1 cellular context compared by ENCODE assay signal in the genomic region with DNA sequence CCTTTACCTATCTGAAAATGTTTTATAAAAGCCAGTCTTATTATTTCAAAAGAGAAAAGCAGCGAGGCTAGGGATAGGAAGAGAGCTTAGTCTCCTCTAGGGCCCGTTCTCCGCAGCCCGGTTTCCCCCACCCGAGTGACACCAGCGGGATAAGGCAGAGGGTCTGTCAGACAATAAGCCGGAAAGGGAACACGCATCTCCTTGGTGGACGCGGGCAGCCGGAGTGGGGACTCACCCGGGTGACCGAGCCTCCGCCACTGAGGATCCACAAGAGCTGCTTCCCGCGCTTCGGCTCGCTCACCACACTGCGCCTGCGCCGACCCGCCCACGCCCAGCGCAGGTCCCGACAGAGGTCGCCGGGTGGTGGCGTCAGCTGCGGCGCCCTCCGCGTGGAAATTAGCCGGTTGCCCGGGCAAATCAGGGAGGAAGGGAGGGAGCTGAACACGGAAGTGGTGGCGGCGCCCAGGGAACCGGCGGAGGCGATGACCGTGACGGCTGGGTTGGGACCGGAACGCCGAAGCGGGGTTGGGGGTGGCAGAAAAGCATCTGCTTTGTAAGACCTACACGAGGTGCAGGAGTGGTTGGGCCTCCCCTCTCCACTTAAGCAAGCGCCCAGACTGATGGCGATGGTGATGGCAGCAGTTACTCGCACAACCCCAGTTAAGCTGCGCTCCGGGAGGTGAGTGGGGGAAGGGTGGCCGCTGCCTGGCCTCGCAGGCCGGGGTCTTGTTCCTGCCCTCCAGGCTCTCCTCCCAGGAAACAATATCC.
TF ChIP-seq lines count a peak whose summit lies in the region.

A gene with protein sequence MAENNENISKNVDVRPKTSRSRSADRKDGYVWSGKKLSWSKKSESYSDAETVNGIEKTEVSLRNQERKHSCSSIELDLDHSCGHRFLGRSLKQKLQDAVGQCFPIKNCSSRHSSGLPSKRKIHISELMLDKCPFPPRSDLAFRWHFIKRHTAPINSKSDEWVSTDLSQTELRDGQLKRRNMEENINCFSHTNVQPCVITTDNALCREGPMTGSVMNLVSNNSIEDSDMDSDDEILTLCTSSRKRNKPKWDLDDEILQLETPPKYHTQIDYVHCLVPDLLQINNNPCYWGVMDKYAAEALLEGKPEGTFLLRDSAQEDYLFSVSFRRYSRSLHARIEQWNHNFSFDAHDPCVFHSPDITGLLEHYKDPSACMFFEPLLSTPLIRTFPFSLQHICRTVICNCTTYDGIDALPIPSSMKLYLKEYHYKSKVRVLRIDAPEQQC (plus strand): TSS at position 444 of the 768 bp plus-strand sequence. CDS start 15,806 bp downstream, outside the sequence.
A gene with protein sequence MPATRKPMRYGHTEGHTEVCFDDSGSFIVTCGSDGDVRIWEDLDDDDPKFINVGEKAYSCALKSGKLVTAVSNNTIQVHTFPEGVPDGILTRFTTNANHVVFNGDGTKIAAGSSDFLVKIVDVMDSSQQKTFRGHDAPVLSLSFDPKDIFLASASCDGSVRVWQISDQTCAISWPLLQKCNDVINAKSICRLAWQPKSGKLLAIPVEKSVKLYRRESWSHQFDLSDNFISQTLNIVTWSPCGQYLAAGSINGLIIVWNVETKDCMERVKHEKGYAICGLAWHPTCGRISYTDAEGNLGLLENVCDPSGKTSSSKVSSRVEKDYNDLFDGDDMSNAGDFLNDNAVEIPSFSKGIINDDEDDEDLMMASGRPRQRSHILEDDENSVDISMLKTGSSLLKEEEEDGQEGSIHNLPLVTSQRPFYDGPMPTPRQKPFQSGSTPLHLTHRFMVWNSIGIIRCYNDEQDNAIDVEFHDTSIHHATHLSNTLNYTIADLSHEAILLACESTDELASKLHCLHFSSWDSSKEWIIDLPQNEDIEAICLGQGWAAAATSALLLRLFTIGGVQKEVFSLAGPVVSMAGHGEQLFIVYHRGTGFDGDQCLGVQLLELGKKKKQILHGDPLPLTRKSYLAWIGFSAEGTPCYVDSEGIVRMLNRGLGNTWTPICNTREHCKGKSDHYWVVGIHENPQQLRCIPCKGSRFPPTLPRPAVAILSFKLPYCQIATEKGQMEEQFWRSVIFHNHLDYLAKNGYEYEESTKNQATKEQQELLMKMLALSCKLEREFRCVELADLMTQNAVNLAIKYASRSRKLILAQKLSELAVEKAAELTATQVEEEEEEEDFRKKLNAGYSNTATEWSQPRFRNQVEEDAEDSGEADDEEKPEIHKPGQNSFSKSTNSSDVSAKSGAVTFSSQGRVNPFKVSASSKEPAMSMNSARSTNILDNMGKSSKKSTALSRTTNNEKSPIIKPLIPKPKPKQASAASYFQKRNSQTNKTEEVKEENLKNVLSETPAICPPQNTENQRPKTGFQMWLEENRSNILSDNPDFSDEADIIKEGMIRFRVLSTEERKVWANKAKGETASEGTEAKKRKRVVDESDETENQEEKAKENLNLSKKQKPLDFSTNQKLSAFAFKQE (minus strand): TSS at position 307 of the 768 bp plus-strand sequence. CDS start 312 bp downstream, outside the sequence.

TF ChIP-seq in HepG2, 621 proteins besides CTCF, POLR2A, EP300 and RAD21 (continued from another document and continues in another):
- TF ChIP-seq RNF2 (conservative IDR thresholded peaks at IDR 0.05; ENCODE audit: low read depth) = peak; percentile 70; the same call in 1 of the 2 replicates
- TF ChIP-seq SAFB2 (CRISPR knock-in tag; IDR thresholded peaks at IDR 0.05; ENCODE audit: borderline replicate concordance, low read depth) = no peak
- no peak for TF ChIP-seq ZSCAN20 (CRISPR knock-in tag; IDR thresholded peaks at IDR 0.05; ENCODE audit: borderline replicate concordance)
- peak; percentile 100 for TF ChIP-seq SAP130 (CRISPR knock-in tag; IDR thresholded peaks at IDR 0.05; ENCODE audit: low read depth)
- peak; percentile 62; the same call in 1 of the 2 replicates for TF ChIP-seq EED (CRISPR knock-in tag; IDR thresholded peaks at IDR 0.05)
- no peak for TF ChIP-seq ZNF224 (CRISPR knock-in tag; IDR thresholded peaks at IDR 0.05)
- TF ChIP-seq ZKSCAN5 (CRISPR knock-in tag; IDR thresholded peaks at IDR 0.05) = peak; percentile 93
- no peak for TF ChIP-seq ZNF577 (CRISPR knock-in tag; IDR thresholded peaks at IDR 0.05; ENCODE audit: borderline replicate concordance, low read depth)
- TF ChIP-seq, protein P1, sequence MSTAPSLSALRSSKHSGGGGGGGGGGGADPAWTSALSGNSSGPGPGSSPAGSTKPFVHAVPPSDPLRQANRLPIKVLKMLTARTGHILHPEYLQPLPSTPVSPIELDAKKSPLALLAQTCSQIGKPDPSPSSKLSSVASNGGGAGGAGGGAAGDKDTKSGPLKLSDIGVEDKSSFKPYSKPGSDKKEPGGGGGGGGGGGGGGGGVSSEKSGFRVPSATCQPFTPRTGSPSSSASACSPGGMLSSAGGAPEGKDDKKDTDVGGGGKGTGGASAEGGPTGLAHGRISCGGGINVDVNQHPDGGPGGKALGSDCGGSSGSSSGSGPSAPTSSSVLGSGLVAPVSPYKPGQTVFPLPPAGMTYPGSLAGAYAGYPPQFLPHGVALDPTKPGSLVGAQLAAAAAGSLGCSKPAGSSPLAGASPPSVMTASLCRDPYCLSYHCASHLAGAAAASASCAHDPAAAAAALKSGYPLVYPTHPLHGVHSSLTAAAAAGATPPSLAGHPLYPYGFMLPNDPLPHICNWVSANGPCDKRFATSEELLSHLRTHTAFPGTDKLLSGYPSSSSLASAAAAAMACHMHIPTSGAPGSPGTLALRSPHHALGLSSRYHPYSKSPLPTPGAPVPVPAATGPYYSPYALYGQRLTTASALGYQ (CRISPR knock-in tag; IDR thresholded peaks at IDR 0.05) = no peak; the same call in 1 of the 2 replicates
- TF ChIP-seq YEATS2 (CRISPR knock-in tag; IDR thresholded peaks at IDR 0.05; ENCODE audit: borderline replicate concordance) = peak; percentile 91
- TF ChIP-seq ZNF33A (CRISPR knock-in tag; IDR thresholded peaks at IDR 0.05; ENCODE audit: borderline replicate concordance) = no peak
- TF ChIP-seq, protein P2, sequence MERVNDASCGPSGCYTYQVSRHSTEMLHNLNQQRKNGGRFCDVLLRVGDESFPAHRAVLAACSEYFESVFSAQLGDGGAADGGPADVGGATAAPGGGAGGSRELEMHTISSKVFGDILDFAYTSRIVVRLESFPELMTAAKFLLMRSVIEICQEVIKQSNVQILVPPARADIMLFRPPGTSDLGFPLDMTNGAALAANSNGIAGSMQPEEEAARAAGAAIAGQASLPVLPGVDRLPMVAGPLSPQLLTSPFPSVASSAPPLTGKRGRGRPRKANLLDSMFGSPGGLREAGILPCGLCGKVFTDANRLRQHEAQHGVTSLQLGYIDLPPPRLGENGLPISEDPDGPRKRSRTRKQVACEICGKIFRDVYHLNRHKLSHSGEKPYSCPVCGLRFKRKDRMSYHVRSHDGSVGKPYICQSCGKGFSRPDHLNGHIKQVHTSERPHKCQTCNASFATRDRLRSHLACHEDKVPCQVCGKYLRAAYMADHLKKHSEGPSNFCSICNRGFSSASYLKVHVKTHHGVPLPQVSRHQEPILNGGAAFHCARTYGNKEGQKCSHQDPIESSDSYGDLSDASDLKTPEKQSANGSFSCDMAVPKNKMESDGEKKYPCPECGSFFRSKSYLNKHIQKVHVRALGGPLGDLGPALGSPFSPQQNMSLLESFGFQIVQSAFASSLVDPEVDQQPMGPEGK (CRISPR knock-in tag; IDR thresholded peaks at IDR 0.05) = peak; percentile 43; the same call in 1 of the 2 replicates
- TF ChIP-seq PCBP1 (IDR thresholded peaks at IDR 0.05; ENCODE audit: borderline replicate concordance, low read depth, low read length) = peak; percentile 93; the same call in 1 of the 2 replicates
- TF ChIP-seq, protein P3, sequence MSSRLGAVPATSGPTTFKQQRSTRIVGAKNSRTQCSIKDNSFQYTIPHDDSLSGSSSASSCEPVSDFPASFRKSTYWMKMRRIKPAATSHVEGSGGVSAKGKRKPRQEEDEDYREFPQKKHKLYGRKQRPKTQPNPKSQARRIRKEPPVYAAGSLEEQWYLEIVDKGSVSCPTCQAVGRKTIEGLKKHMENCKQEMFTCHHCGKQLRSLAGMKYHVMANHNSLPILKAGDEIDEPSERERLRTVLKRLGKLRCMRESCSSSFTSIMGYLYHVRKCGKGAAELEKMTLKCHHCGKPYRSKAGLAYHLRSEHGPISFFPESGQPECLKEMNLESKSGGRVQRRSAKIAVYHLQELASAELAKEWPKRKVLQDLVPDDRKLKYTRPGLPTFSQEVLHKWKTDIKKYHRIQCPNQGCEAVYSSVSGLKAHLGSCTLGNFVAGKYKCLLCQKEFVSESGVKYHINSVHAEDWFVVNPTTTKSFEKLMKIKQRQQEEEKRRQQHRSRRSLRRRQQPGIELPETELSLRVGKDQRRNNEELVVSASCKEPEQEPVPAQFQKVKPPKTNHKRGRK (CRISPR knock-in tag; IDR thresholded peaks at IDR 0.05) = peak; percentile 43; the same call in 1 of the 2 replicates
- TF ChIP-seq PHF5A (CRISPR knock-in tag; IDR thresholded peaks at IDR 0.05; ENCODE audit: low read depth, unreplicated experiment) = peak; percentile 53
- peak; percentile 88 for TF ChIP-seq THAP11 (CRISPR knock-in tag; IDR thresholded peaks at IDR 0.05)
- peak; percentile 69 for TF ChIP-seq SIN3B (IDR thresholded peaks at IDR 0.05; ENCODE audit: low read length)
- peak; percentile 28; the same call in 1 of the 2 replicates for TF ChIP-seq SMYD3 (CRISPR knock-in tag; IDR thresholded peaks at IDR 0.05)
- TF ChIP-seq, protein P4, sequence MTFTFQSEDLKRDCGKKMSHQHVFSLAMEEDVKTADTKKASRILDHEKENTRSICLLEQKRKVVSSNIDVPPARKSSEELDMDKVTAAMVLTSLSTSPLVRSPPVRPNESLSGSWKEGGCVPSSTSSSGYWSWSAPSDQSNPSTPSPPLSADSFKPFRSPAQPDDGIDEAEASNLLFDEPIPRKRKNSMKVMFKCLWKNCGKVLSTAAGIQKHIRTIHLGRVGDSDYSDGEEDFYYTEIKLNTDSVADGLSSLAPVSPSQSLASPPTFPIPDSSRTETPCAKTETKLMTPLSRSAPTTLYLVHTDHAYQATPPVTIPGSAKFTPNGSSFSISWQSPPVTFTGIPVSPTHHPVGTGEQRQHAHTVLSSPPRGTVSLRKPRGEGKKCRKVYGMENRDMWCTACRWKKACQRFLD (CRISPR knock-in tag; IDR thresholded peaks at IDR 0.05; ENCODE audit: borderline replicate concordance) = peak; percentile 93
- TF ChIP-seq ZBTB8A (CRISPR knock-in tag; IDR thresholded peaks at IDR 0.05; ENCODE audit: borderline replicate concordance, low read depth) = 0 out of 2 replicates have a peak, but pooled peaks have one; percentile 43
- TF ChIP-seq, protein P5, sequence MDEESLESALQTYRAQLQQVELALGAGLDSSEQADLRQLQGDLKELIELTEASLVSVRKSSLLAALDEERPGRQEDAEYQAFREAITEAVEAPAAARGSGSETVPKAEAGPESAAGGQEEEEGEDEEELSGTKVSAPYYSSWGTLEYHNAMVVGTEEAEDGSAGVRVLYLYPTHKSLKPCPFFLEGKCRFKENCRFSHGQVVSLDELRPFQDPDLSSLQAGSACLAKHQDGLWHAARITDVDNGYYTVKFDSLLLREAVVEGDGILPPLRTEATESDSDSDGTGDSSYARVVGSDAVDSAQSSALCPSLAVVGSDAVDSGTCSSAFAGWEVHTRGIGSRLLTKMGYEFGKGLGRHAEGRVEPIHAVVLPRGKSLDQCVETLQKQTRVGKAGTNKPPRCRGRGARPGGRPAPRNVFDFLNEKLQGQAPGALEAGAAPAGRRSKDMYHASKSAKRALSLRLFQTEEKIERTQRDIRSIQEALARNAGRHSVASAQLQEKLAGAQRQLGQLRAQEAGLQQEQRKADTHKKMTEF (CRISPR knock-in tag; IDR thresholded peaks at IDR 0.05) = peak; percentile 86
- no peak for TF ChIP-seq ZNF569 (CRISPR knock-in tag; IDR thresholded peaks at IDR 0.05; ENCODE audit: borderline replicate concordance)
- TF ChIP-seq HOXD1 (CRISPR knock-in tag; IDR thresholded peaks at IDR 0.05) = 0 out of 2 replicates have a peak, but pooled peaks have one; percentile 38
- peak; percentile 93 for TF ChIP-seq CREM (IDR thresholded peaks at IDR 0.05)
- peak; percentile 84 for TF ChIP-seq CREM (CRISPR knock-in tag; IDR thresholded peaks at IDR 0.05)
- TF ChIP-seq ZFP37 (CRISPR knock-in tag; IDR thresholded peaks at IDR 0.05; ENCODE audit: borderline replicate concordance) = no peak
- TF ChIP-seq ZNF547 (CRISPR knock-in tag; IDR thresholded peaks at IDR 0.05) = peak; percentile 74
- TF ChIP-seq ZMYM4 (CRISPR knock-in tag; IDR thresholded peaks at IDR 0.05) = peak; percentile 98
- peak; percentile 46 for TF ChIP-seq AGO1 (IDR thresholded peaks at IDR 0.05; ENCODE audit: low read depth, low read length, poor library complexity, severe bottlenecking)
- peak; percentile 97 for TF ChIP-seq MXI1 (IDR thresholded peaks at IDR 0.05; ENCODE audit: borderline replicate concordance, low read depth, low read length)
- TF ChIP-seq ZNF572 (CRISPR knock-in tag; IDR thresholded peaks at IDR 0.05) = peak; percentile 95
- peak; percentile 82 for TF ChIP-seq JUN (CRISPR knock-in tag; IDR thresholded peaks at IDR 0.05)
- TF ChIP-seq, protein P6, sequence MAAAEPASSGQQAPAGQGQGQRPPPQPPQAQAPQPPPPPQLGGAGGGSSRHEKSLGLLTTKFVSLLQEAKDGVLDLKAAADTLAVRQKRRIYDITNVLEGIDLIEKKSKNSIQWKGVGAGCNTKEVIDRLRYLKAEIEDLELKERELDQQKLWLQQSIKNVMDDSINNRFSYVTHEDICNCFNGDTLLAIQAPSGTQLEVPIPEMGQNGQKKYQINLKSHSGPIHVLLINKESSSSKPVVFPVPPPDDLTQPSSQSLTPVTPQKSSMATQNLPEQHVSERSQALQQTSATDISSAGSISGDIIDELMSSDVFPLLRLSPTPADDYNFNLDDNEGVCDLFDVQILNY (CRISPR knock-in tag; conservative IDR thresholded peaks at IDR 0.05) = peak; percentile 94
- TF ChIP-seq ZSCAN31 (CRISPR knock-in tag; IDR thresholded peaks at IDR 0.05; ENCODE audit: low read depth) = peak; percentile 77; the same call in 1 of the 2 replicates
- TF ChIP-seq ZNF724P (CRISPR knock-in tag; IDR thresholded peaks at IDR 0.05; ENCODE audit: borderline replicate concordance) = peak; percentile 74; the same call in 1 of the 2 replicates
- TF ChIP-seq ETV5 (CRISPR knock-in tag; IDR thresholded peaks at IDR 0.05; ENCODE audit: borderline replicate concordance) = peak; percentile 76
- TF ChIP-seq ARNTL (CRISPR knock-in tag; IDR thresholded peaks at IDR 0.05) = peak; percentile 69; the same call in 1 of the 2 replicates
- peak; percentile 42; the same call in 1 of the 2 replicates for TF ChIP-seq ZNF839 (CRISPR knock-in tag; IDR thresholded peaks at IDR 0.05; ENCODE audit: borderline replicate concordance)
- TF ChIP-seq AKAP8 (CRISPR knock-in tag; IDR thresholded peaks at IDR 0.05) = 0 out of 2 replicates have a peak, but pooled peaks have one; percentile 25
- no peak for TF ChIP-seq JUNB (CRISPR knock-in tag; IDR thresholded peaks at IDR 0.05; ENCODE audit: borderline replicate concordance)
- peak; percentile 84 for TF ChIP-seq HNRNPK (IDR thresholded peaks at IDR 0.05; ENCODE audit: low read depth, low read length, poor library complexity, severe bottlenecking)
- TF ChIP-seq AGO2 (optimal IDR thresholded peaks at IDR 0.05; ENCODE audit: low read depth, low read length) = no peak
- peak; percentile 60 for TF ChIP-seq CBX1 (IDR thresholded peaks at IDR 0.05; ENCODE audit: low read depth)
- TF ChIP-seq FOXO1 (CRISPR knock-in tag; IDR thresholded peaks at IDR 0.05) = peak; percentile 22; the same call in 1 of the 2 replicates
- TF ChIP-seq ZNF367 (CRISPR knock-in tag; IDR thresholded peaks at IDR 0.05; ENCODE audit: borderline replicate concordance) = no peak
- peak; percentile 62; the same call in 1 of the 2 replicates for TF ChIP-seq ZBTB21 (CRISPR knock-in tag; IDR thresholded peaks at IDR 0.05)
